In the genomic region with DNA sequence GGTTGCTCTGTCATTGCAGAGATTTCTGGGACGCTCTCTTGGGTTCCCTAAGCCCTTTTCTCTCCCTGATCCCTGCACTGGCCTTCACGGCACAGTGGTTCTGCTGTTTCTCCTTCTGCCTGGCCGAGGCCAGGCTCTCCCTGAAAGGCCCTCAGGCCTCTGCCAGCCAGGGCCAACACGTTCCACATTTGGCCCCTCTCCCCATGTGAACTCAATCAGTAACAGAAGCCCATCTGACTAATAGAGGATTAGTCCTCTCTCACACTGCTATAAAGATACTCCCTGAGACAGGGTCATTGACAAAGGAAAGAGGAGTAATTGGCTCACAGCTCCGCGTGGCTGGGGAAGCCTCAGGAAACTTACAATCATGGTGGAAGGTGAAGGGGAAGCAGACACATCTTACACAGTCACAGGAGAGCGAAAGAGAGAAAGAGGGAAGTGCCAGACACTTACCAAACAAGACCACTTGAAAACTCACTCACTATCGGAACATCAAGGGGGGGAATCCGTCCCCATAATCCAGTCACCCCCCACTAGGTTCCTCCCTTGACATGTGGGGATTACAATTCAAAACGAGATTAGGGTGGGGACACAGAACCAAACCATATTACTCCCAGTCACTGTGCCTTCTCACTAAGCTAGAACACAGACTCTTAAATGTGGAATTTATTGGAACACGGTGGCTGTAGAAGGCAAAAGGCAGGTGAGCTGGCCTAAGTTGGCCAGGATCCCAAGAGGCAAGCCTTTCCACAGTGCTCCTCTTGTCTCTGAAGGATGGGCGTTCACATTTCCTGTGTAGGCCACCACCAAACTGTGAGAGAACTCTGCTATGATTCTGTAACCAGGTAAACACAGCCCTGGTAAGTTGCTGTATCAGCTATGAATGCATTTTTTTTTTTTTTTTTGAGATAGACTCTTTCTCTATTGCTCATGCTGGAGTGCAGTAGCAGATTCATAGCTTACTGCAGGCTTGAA, we compare ENCODE assay signal across 26 cellular contexts. TPM values are rescaled to one million over a fixed set of nuclear protein-coding genes. Genes with fewer than 3 reads are reported as not detected.
DNase-seq lines count a peak whose midpoint lies in the region; ATAC-seq and TF ChIP-seq lines count a peak whose summit lies in the region.
"Had no signal": no experiment of that assay in that cellular context is flagged by ENCODE, and none has a peak within 500 bp of the region (broad histone marks: within the 10 kb centered on the region; RNA-seq: fewer than 3 reads in every experiment).

No MANE protein-coding gene starts in this region.

- H3K9me3 ChIP-seq in mammary epithelial cell (replicated peaks; ENCODE audit: insufficient read depth, low read length), result no peaks in the 10 kb centered on the region
- no peaks in the 10 kb centered on the region for H3K9me3 ChIP-seq in neural progenitor cell (ENCODE audit: low read depth)
- H3K9me3 ChIP-seq: ascending aorta, esophagus squamous epithelium, gastroesophageal sphincter, Peyer's patch had no signal

- CTCF ChIA-PET in mammary epithelial cell (lab: Charles Lee; ENCODE audit: low non-redundant PET), result interaction anchor here (0.6 to 0.7 kb wide), 4 partner anchors 20 to 1146 kb away, joined by 4 to 11 read pairs (median 4); no protein-coding TSS in a partner anchor

- peaks cover 51% of the 10 kb centered on the region for H3F3A ChIP-seq in neural progenitor cell (ENCODE audit: low read depth)

- H3K4me1 ChIP-seq in mammary epithelial cell (ENCODE audit: insufficient read depth, low read length), result peaks cover 23% of the 10 kb centered on the region
- peaks cover 42% of the 10 kb centered on the region for H3K4me1 ChIP-seq in neural progenitor cell
- H3K4me1 ChIP-seq: ascending aorta, Peyer's patch had no signal

- H3K27ac ChIP-seq in mammary epithelial cell (ENCODE audit: insufficient read depth, low read depth, low read length) (peak overlapping the region; percentile 43), neural progenitor cell (no peak overlapping the region)
- H3K27ac ChIP-seq: ascending aorta, esophagus squamous epithelium, gastroesophageal sphincter, Peyer's patch had no signal

- no peaks in the 10 kb centered on the region for H3K36me3 Mint-ChIP-seq in HFFc6 (ENCODE audit: low read depth)
- no peaks in the 10 kb centered on the region for H3K36me3 Mint-ChIP-seq in neural progenitor cell
- H3K36me3 Mint-ChIP-seq: activated naive CD4-positive, alpha-beta T cell treated with anti-CD3 and anti-CD28 coated beads, Interleukin-2, amount 50 U/mL, for 24 hours; CD8-positive, alpha-beta memory T cell; stimulated activated naive B cell treated with anti-CD40 and anti-IgM and Interleukin-4, amounts not matched to agents 10 μg/mL and 1 μg/mL and 100 μg/mL, for 72 hours had no signal

- dilution Hi-C loops in mammary epithelial cell (cut with HindIII; ENCODE audit: low sequenced_read_pairs), result no loop called here

- no peak for TF ChIP-seq CTCF in HFFc6 (IDR thresholded peaks at IDR 0.05)
- no peak for TF ChIP-seq CTCF in mammary epithelial cell (conservative IDR thresholded peaks at IDR 0.05 in 1 of 2, IDR thresholded peaks at IDR 0.05 in 1 of 2; ENCODE audit: extremely low read depth in 1 of 2, insufficient read depth in 1 of 2, low read depth in 1 of 2, low read length in 2 of 2)
- no peak for TF ChIP-seq CTCF in neural progenitor cell (IDR thresholded peaks at IDR 0.05)

- H3K27me3 ChIP-seq in mammary epithelial cell (ENCODE audit: insufficient read depth, low read length) (no peaks in the 10 kb centered on the region), neural progenitor cell (no peaks in the 10 kb centered on the region)
- H3K27me3 ChIP-seq: ascending aorta, gastroesophageal sphincter, Peyer's patch had no signal

- H3K4me1 Mint-ChIP-seq in HFFc6 (ENCODE audit: low read depth) (peaks cover 8% of the 10 kb centered on the region; the same call in 1 of the 2 replicates), neural progenitor cell (peaks cover 34% of the 10 kb centered on the region)

- H4K20me1 ChIP-seq in mammary epithelial cell (ENCODE audit: insufficient read depth, low read length), result no peaks in the 10 kb centered on the region
- peaks cover 16% of the 10 kb centered on the region for H4K20me1 ChIP-seq in neural progenitor cell (ENCODE audit: low read depth)

- no peak overlapping the region for H3K4me3 Mint-ChIP-seq in HFFc6
- no peak overlapping the region for H3K4me3 Mint-ChIP-seq in neural progenitor cell
- H3K4me3 Mint-ChIP-seq: activated naive CD4-positive, alpha-beta T cell treated with anti-CD3 and anti-CD28 coated beads, Interleukin-2, amount 50 U/mL, for 24 hours; CD8-positive, alpha-beta memory T cell; stimulated activated naive B cell treated with anti-CD40 and anti-IgM and Interleukin-4, amounts not matched to agents 10 μg/mL and 1 μg/mL and 100 μg/mL, for 72 hours had no signal

- H3K4me2 ChIP-seq in mammary epithelial cell (ENCODE audit: insufficient read depth, low read depth, low read length), result no peak overlapping the region
- H3K4me2 ChIP-seq in neural progenitor cell, result no peak overlapping the region

- H3K27ac Mint-ChIP-seq in HFFc6 (0 out of 2 replicates have a peak overlapping the region, but pooled peaks have one; percentile 8), neural progenitor cell (no peak overlapping the region)
- H3K27ac Mint-ChIP-seq: activated naive CD4-positive, alpha-beta T cell treated with anti-CD3 and anti-CD28 coated beads, Interleukin-2, amount 50 U/mL, for 24 hours; CD8-positive, alpha-beta memory T cell; stimulated activated naive B cell treated with anti-CD40 and anti-IgM and Interleukin-4, amounts not matched to agents 10 μg/mL and 1 μg/mL and 100 μg/mL, for 72 hours had no signal

- BruUV-seq in mammary epithelial cell (replicated peaks; lab: Mats Ljungman, UMichigan), result no TSS peak

- no peak overlapping the region for H3K4me3 ChIP-seq in mammary epithelial cell (replicated peaks in 1 of 3; ENCODE audit: insufficient read depth in 1 of 3, low read depth in 2 of 3, low read length in 3 of 3)
- no peak overlapping the region for H3K4me3 ChIP-seq in neural progenitor cell
- H3K4me3 ChIP-seq: ascending aorta, esophagus squamous epithelium, gastroesophageal sphincter, Peyer's patch had no signal

- H2AFZ ChIP-seq in mammary epithelial cell (ENCODE audit: low read depth, low read length) (peak overlapping the region; percentile 36), neural progenitor cell (replicated peaks) (no peak overlapping the region)

- in situ Hi-C loops in mammary epithelial cell (cut with MboI; ENCODE audit: low sequenced_read_pairs in 2 of 2), result loop anchor here (5.0 to 25.0 kb wide), 4 partner anchors 279 to 1252 kb away; no protein-coding TSS in a partner anchor

- H3K36me3 ChIP-seq in mammary epithelial cell (ENCODE audit: insufficient read depth, low read length) (no peaks in the 10 kb centered on the region), neural progenitor cell (no peaks in the 10 kb centered on the region)
- H3K36me3 ChIP-seq: ascending aorta, esophagus squamous epithelium, gastroesophageal sphincter, Peyer's patch had no signal

- DNase-seq in HFFc6 (no peak), MV-4-11 (lab: John Stamatoyannopoulos, UW) (peak; percentile 1), mammary epithelial cell (peak; percentile 91), neural progenitor cell (ENCODE audit: low spot score) (peak; percentile 23), NCI-H1048 (lab: John Stamatoyannopoulos, UW) (no peak), H4 (ENCODE audit: low spot score) (no peak)
- DNase-seq: activated CD4-positive, alpha-beta T cell treated with anti-CD3 and anti-CD28 coated beads, Interleukin-2, amount 50 U/mL, for 1 hour; AML-193; CD8-positive, alpha-beta memory T cell; effector CD4-positive, alpha-beta T cell; esophagus squamous epithelium; NCI-H1694; NCI-H446; Peyer's patch; stimulated activated CD4-positive, alpha-beta T cell treated with anti-CD3 and anti-CD28 coated beads, Interleukin-2, amount 100 ng/mL, for 48 hours; stimulated activated naive B cell treated with anti-CD40 and anti-IgM and Interleukin-4, amounts not matched to agents 10 μg/mL and 1 μg/mL and 100 μg/mL, for 72 hours; T-helper 2 cell had no signal

- ATAC-seq in GM18870 (IDR thresholded peaks at IDR 0.05; ENCODE audit: unreplicated experiment), result no peak
- ATAC-seq: gastroesophageal sphincter; stimulated activated naive B cell treated with anti-CD40 and anti-IgM and Interleukin-4, amounts not matched to agents 10 μg/mL and 1 μg/mL and 100 μg/mL, for 72 hours had no signal

- H3K9ac ChIP-seq in mammary epithelial cell (ENCODE audit: insufficient read depth, low read length) (no peak overlapping the region), neural progenitor cell (no peak overlapping the region)

- intact Hi-C loops in mammary epithelial cell (cut with micrococcal nuclease), result loop anchor here (10.0 kb wide), 1 partner anchor 508 kb away; a partner anchor contains a TSS

- H3K27me3 Mint-ChIP-seq in HFFc6 (ENCODE audit: insufficient read depth) (peaks cover 11% of the 10 kb centered on the region), neural progenitor cell (ENCODE audit: insufficient read depth, low read depth) (peaks cover 5% of the 10 kb centered on the region)

- WGBS in mammary epithelial cell (ENCODE audit: low coverage, missing lambda C conversion rate), result 60% methylated on average over 9 of the region's 12 CpGs

- H3K79me2 ChIP-seq in mammary epithelial cell (ENCODE audit: insufficient read depth, low read length) (peaks cover 6% of the 10 kb centered on the region), neural progenitor cell (ENCODE audit: low read depth) (no peaks in the 10 kb centered on the region)

- H3K9me3 Mint-ChIP-seq in HFFc6 (no peaks in the 10 kb centered on the region), neural progenitor cell (peaks cover 2% of the 10 kb centered on the region)
- H3K9me3 Mint-ChIP-seq: CD8-positive, alpha-beta memory T cell had no signal

RNA-seq across cellular contexts. Expression of a gene that starts 8.8 kb away (rescaled TPM):
- total RNA-seq in HFFc6 (2021; fragmentation: NEBNext Ultra II Directional; extraction: Animal tissue kit (Norgen Biotek cat#: 25700)), result 1 to 10 TPM in 2 of 6 experiments, under 1 TPM in 4; 0.24 to 1.2 (median 0.84) TPM
- total RNA-seq in mammary epithelial cell (10 to 100 TPM; 17.8 to 21.2 TPM), neural progenitor cell (ENCODE audit: low replicate concordance) (5.0 and 20.7 TPM in 2 replicates)
- polyA plus RNA-seq in mammary epithelial cell, result 9.4 TPM
- 11.6 TPM for polyA minus RNA-seq in mammary epithelial cell
- total RNA-seq in H4 (2014; rRNA removed; shearing (Covaris generic)), result 1.6 and 2.5 TPM in 2 replicates
- polyA plus RNA-seq: CD8-positive, alpha-beta memory T cell had no signal

RNA-seq across cellular contexts. Expression of a gene that starts 28.2 kb away (rescaled TPM):
- not detected for total RNA-seq in HFFc6 (2021; fragmentation: NEBNext Ultra II Directional; extraction: Animal tissue kit (Norgen Biotek cat#: 25700))
- total RNA-seq in mammary epithelial cell (not detected), neural progenitor cell (ENCODE audit: low replicate concordance) (not detected in 2 replicates)
- not detected for polyA plus RNA-seq in mammary epithelial cell
- not detected for polyA minus RNA-seq in mammary epithelial cell
- not detected in 2 replicates for total RNA-seq in H4 (2014; rRNA removed; shearing (Covaris generic))
- total RNA-seq: ascending aorta; CD8-positive, alpha-beta memory T cell; cerebellum; esophagus squamous epithelium; gastroesophageal sphincter; lung microvascular endothelial cell; omental fat pad; Peyer's patch; temporal lobe had no signal
- polyA plus RNA-seq: CD8-positive, alpha-beta memory T cell; keratinocyte had no signal

Comparison
In these comparisons a context has a peak if more than half of its experiments do, and no peak if none do; other contexts are left out.
1. DNase-seq: peak in MV-4-11 (single experiment), mammary epithelial cell (single experiment) and neural progenitor cell (single experiment); none in HFFc6 (single experiment), NCI-H1048 (single experiment) and H4 (single experiment).